ENCODE assay signal across 8 cellular contexts in the genomic region with DNA sequence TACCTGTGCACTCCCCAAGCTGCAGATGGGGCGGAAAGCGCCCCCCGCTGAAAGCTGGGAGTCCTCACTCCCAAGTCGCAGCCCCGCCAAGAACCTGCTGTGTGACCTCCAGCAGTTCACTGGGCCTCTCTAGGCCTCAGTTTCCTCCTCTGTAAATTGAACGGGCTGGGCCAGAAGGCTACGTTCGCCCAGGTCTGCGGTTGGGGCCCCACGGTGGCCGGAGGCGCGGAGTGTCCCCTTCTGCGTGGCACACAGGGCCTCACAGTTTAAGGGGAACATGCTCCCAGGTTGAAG. TPM values are rescaled to one million over a fixed set of nuclear protein-coding genes. Genes with fewer than 3 reads are reported as not detected.
DNase-seq lines count a peak whose midpoint lies in the region; TF ChIP-seq lines count a peak whose summit lies in the region.

No MANE protein-coding gene starts in this region.

- no peaks in the 10 kb centered on the region for H3K9me3 Mint-ChIP-seq in CD4-positive, alpha-beta memory T cell

- peaks cover 17% of the 10 kb centered on the region for H3K4me1 ChIP-seq in CD4-positive, alpha-beta memory T cell (ENCODE audit: insufficient read depth, low read length)
- H3K4me1 ChIP-seq in OCI-LY1 (ENCODE audit: insufficient read depth, low read length, severe bottlenecking), result peaks cover 11% of the 10 kb centered on the region
- H3K4me1 ChIP-seq in endocrine pancreas (ENCODE audit: control insufficient read depth, insufficient read depth, low read length), result no peaks in the 10 kb centered on the region
- peaks cover 8% of the 10 kb centered on the region for H3K4me1 ChIP-seq in osteoblast (ENCODE audit: insufficient read depth, low read length)

- no peaks in the 10 kb centered on the region for H3K79me2 ChIP-seq in OCI-LY1 (ENCODE audit: insufficient read depth, low read length)
- no peaks in the 10 kb centered on the region for H3K79me2 ChIP-seq in osteoblast (ENCODE audit: insufficient read depth, low read length)

- CTCF ChIA-PET in CD4-positive, alpha-beta memory T cell (lab: Charles Lee; ENCODE audit: partially characterized antibody), result interaction anchor here (0.7 to 7.5 kb wide), 18 partner anchors 8 to 352 kb away, joined by 3 to 68 read pairs (median 8); partner anchors contain the start of genes TRIM65, UNK and WBP2

- H3K27me3 Mint-ChIP-seq in CD4-positive, alpha-beta memory T cell, result no peaks in the 10 kb centered on the region

- peaks cover 0 to 3% of the 10 kb centered on the region in 2 donors for H3K36me3 Mint-ChIP-seq in CD4-positive, alpha-beta memory T cell

- intact Hi-C loops in CD4-positive, alpha-beta memory T cell (cut with micrococcal nuclease), result loop anchor here (1.0 kb wide), 2 partner anchors 63 to 84 kb away; no protein-coding TSS in a partner anchor

- H3K27ac ChIP-seq in CD4-positive, alpha-beta memory T cell (ENCODE audit: low read depth, low read length), result peak overlapping the region; percentile 58
- no peak overlapping the region for H3K27ac ChIP-seq in OCI-LY1 (ENCODE audit: low read depth, low read length, poor library complexity, severe bottlenecking)
- no peak overlapping the region for H3K27ac ChIP-seq in osteoblast (ENCODE audit: low read depth, low read length)

- peak overlapping the region; percentile 23 to 73 for H3K4me3 ChIP-seq in CD4-positive, alpha-beta memory T cell (ENCODE audit: low read length in 2 of 2)
- H3K4me3 ChIP-seq in OCI-LY1 (ENCODE audit: low read depth, low read length, poor library complexity, severe bottlenecking), result peak overlapping the region; percentile 71
- no peak overlapping the region for H3K4me3 ChIP-seq in endocrine pancreas (ENCODE audit: control insufficient read depth, insufficient read depth, low read length)
- H3K4me3 ChIP-seq in osteoblast (ENCODE audit: insufficient read depth, low read length), result peak overlapping the region; percentile 83

- DNase-seq in CD4-positive, alpha-beta memory T cell, result no peak
- no peak for DNase-seq in osteoblast (ENCODE audit: insufficient read length, low spot score, missing footprints)
- DNase-seq in activated gamma-delta T cell treated with Interleukin-2 at 50 U/mL for 16 hours, result no peak
- no peak for DNase-seq in DMS153 (lab: John Stamatoyannopoulos, UW)
- no peak for DNase-seq in DMS153 treated with DMSO at 0.1 percent for 48 hours (lab: John Stamatoyannopoulos, UW; ENCODE audit: unreplicated experiment)
- no peak for DNase-seq in NCI-H446 (lab: John Stamatoyannopoulos, UW)

- H3K27me3 ChIP-seq in CD4-positive, alpha-beta memory T cell (ENCODE audit: insufficient read depth, low read length), result no peaks in the 10 kb centered on the region
- H3K27me3 ChIP-seq in OCI-LY1 (ENCODE audit: insufficient read depth, low read length), result no peaks in the 10 kb centered on the region
- H3K27me3 ChIP-seq in endocrine pancreas (ENCODE audit: control insufficient read depth, insufficient read depth, low read length), result no peaks in the 10 kb centered on the region
- no peaks in the 10 kb centered on the region for H3K27me3 ChIP-seq in osteoblast (ENCODE audit: insufficient read depth, low read length)

- H3K4me3 Mint-ChIP-seq in CD4-positive, alpha-beta memory T cell, result peak overlapping the region; percentile 72 to 83 (median 78)

- H3K27ac Mint-ChIP-seq in CD4-positive, alpha-beta memory T cell, result peak overlapping the region in 6 of 7 donors; percentile 24 to 83 (median 39)

- H3K4me2 ChIP-seq in OCI-LY1 (ENCODE audit: low read length) (peak overlapping the region; percentile 90), osteoblast (ENCODE audit: insufficient read depth, low read length) (peak overlapping the region; percentile 87)

- H2AFZ ChIP-seq in OCI-LY1 (ENCODE audit: low read length) (no peak overlapping the region), osteoblast (ENCODE audit: low read length) (peak overlapping the region; percentile 65)

- H3K4me1 Mint-ChIP-seq in CD4-positive, alpha-beta memory T cell, result peaks cover 6 to 26% (median 10%) of the 10 kb centered on the region in 4 donors

- H3K9me3 ChIP-seq in CD4-positive, alpha-beta memory T cell (ENCODE audit: control insufficient read depth in 1 of 2, low read length in 2 of 2), result no peaks in the 10 kb centered on the region
- no peaks in the 10 kb centered on the region for H3K9me3 ChIP-seq in OCI-LY1 (ENCODE audit: low read length)
- H3K9me3 ChIP-seq in endocrine pancreas (ENCODE audit: control insufficient read depth, low read length), result no peaks in the 10 kb centered on the region
- H3K9me3 ChIP-seq in osteoblast (ENCODE audit: low read depth, low read length), result no peaks in the 10 kb centered on the region

- H3F3A ChIP-seq in OCI-LY1 (ENCODE audit: insufficient read depth, low read length), result no peaks in the 10 kb centered on the region

- H4K20me1 ChIP-seq in OCI-LY1 (ENCODE audit: insufficient read depth, low read length) (no peaks in the 10 kb centered on the region), osteoblast (ENCODE audit: insufficient read depth, low read length) (no peaks in the 10 kb centered on the region)

- H3K9ac ChIP-seq in OCI-LY1 (ENCODE audit: low read length) (peak overlapping the region; percentile 73), endocrine pancreas (ENCODE audit: control insufficient read depth, insufficient read depth, low read length) (peak overlapping the region; percentile 15)

- TF ChIP-seq CTCF in OCI-LY1 (IDR thresholded peaks at IDR 0.05; ENCODE audit: low read length), result no peak; the same call in 1 of the 2 replicates
- no peak for TF ChIP-seq CTCF in osteoblast (IDR thresholded peaks at IDR 0.05; ENCODE audit: extremely low read depth, low read depth, low read length)

- POLR2A ChIA-PET in CD4-positive, alpha-beta memory T cell (lab: Charles Lee; ENCODE audit: partially characterized antibody), result interaction anchor here (0.6 to 8.6 kb wide), 16 partner anchors 9 to 248 kb away, joined by 3 to 259 read pairs (median 8); partner anchors contain the start of genes FBF1, RECQL5, TRIM65 and TSEN54

- no peaks in the 10 kb centered on the region for H3K9me2 ChIP-seq in OCI-LY1 (ENCODE audit: low read depth, low read length)

- H3K36me3 ChIP-seq in CD4-positive, alpha-beta memory T cell (ENCODE audit: insufficient read depth, low read length), result no peaks in the 10 kb centered on the region
- H3K36me3 ChIP-seq in OCI-LY1 (ENCODE audit: insufficient read depth, low read length) (no peaks in the 10 kb centered on the region), endocrine pancreas (ENCODE audit: control insufficient read depth, insufficient read depth, low read length) (no peaks in the 10 kb centered on the region), osteoblast (ENCODE audit: insufficient read depth, low read length) (no peaks in the 10 kb centered on the region)

RNA-seq across cellular contexts. Expression of gene GALK1, which starts 0.6 kb away (rescaled TPM):
- total RNA-seq in CD4-positive, alpha-beta memory T cell, result 10 to 100 TPM; 25.7 to 25.9 TPM
- 10 to 100 TPM; 17.5 to 18.1 TPM for polyA plus RNA-seq in CD4-positive, alpha-beta memory T cell
- total RNA-seq in osteoblast, result 25.3 and 27.7 TPM in 2 replicates

RNA-seq across cellular contexts. Expression of gene UNK, which starts 20.2 kb away (rescaled TPM):
- 10 to 100 TPM; 45.8 to 48.1 TPM for total RNA-seq in CD4-positive, alpha-beta memory T cell
- 10 to 100 TPM; 22.2 to 22.9 TPM for polyA plus RNA-seq in CD4-positive, alpha-beta memory T cell
- 18.5 and 23.6 TPM in 2 replicates for total RNA-seq in osteoblast

RNA-seq across cellular contexts. Expression of gene ITGB4, which starts 43.1 kb away (rescaled TPM):
- total RNA-seq in CD4-positive, alpha-beta memory T cell, result 1 to 10 TPM in 1 of 2 experiments, under 1 TPM in 1; 0.67 to 1.2 TPM
- polyA plus RNA-seq in CD4-positive, alpha-beta memory T cell, result under 1 TPM; 0.25 to 0.91 TPM
- 0.29 and 0.36 TPM in 2 replicates for total RNA-seq in osteoblast
